2 cellular contexts compared by ENCODE assay signal in the genomic region with DNA sequence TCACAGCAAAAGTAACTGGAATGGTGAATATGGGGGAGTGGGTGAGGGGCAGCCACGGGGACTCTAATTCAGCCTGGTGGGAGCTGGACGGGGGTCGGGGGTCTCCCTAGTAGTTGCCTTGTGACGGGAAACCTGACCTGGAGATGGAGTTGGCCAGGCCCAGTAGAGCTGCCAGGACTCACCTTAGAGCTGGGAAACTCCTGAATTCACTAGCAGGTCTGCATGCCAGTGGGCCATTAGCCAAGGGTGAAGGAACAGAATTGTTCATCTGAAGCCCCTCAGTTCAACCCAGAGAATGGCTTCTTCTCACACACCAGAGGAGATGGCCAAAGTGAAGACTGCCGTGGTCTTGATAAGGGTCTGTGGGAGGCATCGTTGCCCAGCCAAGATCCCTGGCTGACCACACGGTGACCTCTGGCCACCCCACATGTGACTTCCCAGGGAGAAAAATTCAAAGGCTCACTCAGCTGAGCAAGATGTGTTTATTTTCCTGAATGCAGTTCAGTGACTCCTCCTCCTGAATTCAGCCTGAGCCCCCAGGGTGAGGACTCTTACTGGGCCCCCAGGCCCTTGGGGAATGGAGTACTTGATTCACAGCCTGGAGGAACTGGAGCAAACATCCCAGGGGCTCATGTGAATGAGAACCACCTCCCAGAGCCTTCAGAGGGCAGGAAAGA.
A peak's percentile ranks its signal among the peaks of the same experiment; 100 is the strongest.
TF ChIP-seq lines count a peak whose summit lies in the region.

No MANE protein-coding gene starts in this region.

TF ChIP-seq in liver, 16 proteins besides CTCF, POLR2A, EP300 and RAD21 (continued from another document):
- TF ChIP-seq TAF1 (conservative IDR thresholded peaks at IDR 0.05) (no peak), FOXA1 (IDR thresholded peaks at IDR 0.05) (no peak), RXRA (IDR thresholded peaks at IDR 0.05) (peak; percentile 8 to 12), REST (IDR thresholded peaks at IDR 0.05) (no peak), GABPA (IDR thresholded peaks at IDR 0.05 in 1 of 2, conservative IDR thresholded peaks at IDR 0.05 in 1 of 2) (no peak), ZBTB33 (IDR thresholded peaks at IDR 0.05) (no peak)

TF ChIP-seq in HepG2, 621 proteins besides CTCF, POLR2A, EP300 and RAD21 (continued from another document):
- TF ChIP-seq ZNF407 (CRISPR knock-in tag; IDR thresholded peaks at IDR 0.05; ENCODE audit: not compliant biosample characterization) (no peak), ZNF580 (CRISPR knock-in tag; IDR thresholded peaks at IDR 0.05; ENCODE audit: borderline replicate concordance, low read depth) (no peak), HINFP (CRISPR knock-in tag; IDR thresholded peaks at IDR 0.05; ENCODE audit: low read depth) (no peak), ZNF44 (CRISPR knock-in tag; IDR thresholded peaks at IDR 0.05) (no peak), NFIB (CRISPR knock-in tag; IDR thresholded peaks at IDR 0.05; ENCODE audit: borderline replicate concordance) (no peak), ZNF670 (CRISPR knock-in tag; IDR thresholded peaks at IDR 0.05; ENCODE audit: borderline replicate concordance) (no peak), SRF (IDR thresholded peaks at IDR 0.05; ENCODE audit: low read depth, low read length) (no peak), ZNF646 (CRISPR knock-in tag; IDR thresholded peaks at IDR 0.05) (no peak), GFI1 (CRISPR knock-in tag; IDR thresholded peaks at IDR 0.05; ENCODE audit: borderline replicate concordance) (no peak)
